ENCODE assay signal across 21 cellular contexts in the genomic region with DNA sequence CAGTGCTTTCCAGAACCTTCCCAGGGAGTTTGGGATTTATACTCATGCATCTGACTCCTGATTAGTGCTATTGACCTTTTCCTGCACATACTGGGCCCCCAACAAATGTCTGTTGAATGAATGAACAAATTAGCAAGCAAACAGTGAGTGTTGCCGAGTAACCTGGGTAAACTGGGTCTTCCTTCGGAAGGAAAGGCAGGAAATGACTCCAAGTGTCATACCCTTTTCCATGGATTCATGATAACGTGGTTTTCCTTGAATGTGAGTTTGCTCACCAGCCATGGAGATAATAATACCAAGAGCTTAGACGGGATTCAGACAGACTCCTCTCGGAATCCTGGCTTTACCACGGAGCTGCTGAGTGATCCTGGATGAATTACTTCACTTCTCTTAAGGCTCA. TPM values are rescaled to one million over a fixed set of nuclear protein-coding genes. Genes with fewer than 3 reads are reported as not detected.
DNase-seq lines count a peak whose midpoint lies in the region; ATAC-seq and TF ChIP-seq lines count a peak whose summit lies in the region.
"Had no signal": no experiment of that assay in that cellular context is flagged by ENCODE, and none has a peak within 500 bp of the region (broad histone marks: within the 10 kb centered on the region; RNA-seq: fewer than 3 reads in every experiment).

No MANE protein-coding gene starts in this region.

- peak overlapping the region; percentile 46 for H3K27ac ChIP-seq in smooth muscle cell (ENCODE audit: low read depth)
- H3K27ac ChIP-seq: GM23248, HL-60, Peyer's patch, SJCRH30 had no signal

- peaks cover 4% of the 10 kb centered on the region for H3K9me3 ChIP-seq in smooth muscle cell (replicated peaks; ENCODE audit: low read depth)
- H3K9me3 ChIP-seq: BE2C, Peyer's patch, SJCRH30 had no signal

- H3K79me2 ChIP-seq in smooth muscle cell (ENCODE audit: low read depth): no peaks in the 10 kb centered on the region

- H3K9me3 Mint-ChIP-seq in activated naive CD4-positive, alpha-beta T cell treated with anti-CD3 and anti-CD28 coated beads, Interleukin-2, amount 50 U/mL, for 72 hours: peaks cover 0 to 3% of the 10 kb centered on the region in 2 donors

- TF ChIP-seq CTCF in smooth muscle cell (IDR thresholded peaks at IDR 0.05; ENCODE audit: borderline replicate concordance, insufficient read depth, poor library complexity, severe bottlenecking): no peak

- peak; percentile 29 for DNase-seq in M059J (ENCODE audit: low read depth)
- peak; percentile 10 for DNase-seq in amniotic epithelial cell (ENCODE audit: low read depth)
- peak; percentile 81 to 85 for DNase-seq in lung microvascular endothelial cell (ENCODE audit: low read depth in 2 of 2)
- DNase-seq in smooth muscle cell (lab: John Stamatoyannopoulos, UW; ENCODE audit: unreplicated experiment): no peak
- DNase-seq in activated naive CD4-positive, alpha-beta T cell treated with anti-CD3 and anti-CD28 coated beads, Interleukin-2, amount 50 U/mL, for 72 hours (ENCODE audit: low spot score in 2 of 2): no peak
- no peak for DNase-seq in NCI-H128 (lab: John Stamatoyannopoulos, UW; ENCODE audit: unreplicated experiment)
- DNase-seq: BE2C, COR-L47, DMS 273 treated with DMSO at 0.1 percent for 48 hours, DND-41, GM23248, NCI-H187, NCI-H69, Peyer's patch, SJCRH30, T-cell had no signal

- peak overlapping the region; percentile 13 for H3K4me2 ChIP-seq in smooth muscle cell

- H2AFZ ChIP-seq in smooth muscle cell (ENCODE audit: low read depth): no peak overlapping the region
- H2AFZ ChIP-seq: GM23248 had no signal

- no peak overlapping the region for H3K27ac Mint-ChIP-seq in activated naive CD4-positive, alpha-beta T cell treated with anti-CD3 and anti-CD28 coated beads, Interleukin-2, amount 50 U/mL, for 72 hours
- H3K27ac Mint-ChIP-seq: IgD-negative memory B cell, T-cell had no signal

- H3K4me1 ChIP-seq in smooth muscle cell (ENCODE audit: low read depth): peaks cover 7% of the 10 kb centered on the region
- H3K4me1 ChIP-seq: BE2C, HAP-1, Peyer's patch, SJCRH30 had no signal

- H3F3A ChIP-seq in smooth muscle cell (ENCODE audit: low read depth): peaks cover 11% of the 10 kb centered on the region

- H3K9ac ChIP-seq in smooth muscle cell (ENCODE audit: low read depth): no peak overlapping the region
- H3K9ac ChIP-seq: GM23248 had no signal

- ATAC-seq in activated naive CD4-positive, alpha-beta T cell treated with anti-CD3 and anti-CD28 coated beads, Interleukin-2, amount 50 U/mL, for 72 hours: no peak
- no peak for ATAC-seq in HG03108 (IDR thresholded peaks at IDR 0.05; ENCODE audit: unreplicated experiment)
- ATAC-seq: T-cell had no signal

- H3K36me3 Mint-ChIP-seq in activated naive CD4-positive, alpha-beta T cell treated with anti-CD3 and anti-CD28 coated beads, Interleukin-2, amount 50 U/mL, for 72 hours: no peaks in the 10 kb centered on the region
- H3K36me3 Mint-ChIP-seq: T-cell had no signal

- no peaks in the 10 kb centered on the region for H3K27me3 ChIP-seq in smooth muscle cell (ENCODE audit: low read depth)
- H3K27me3 ChIP-seq: BE2C, Peyer's patch, SJCRH30 had no signal

- WGBS in smooth muscle cell (ENCODE audit: low lambda C conversion rate): 11% methylated on average over 6 of the region's 6 CpGs

- no peaks in the 10 kb centered on the region for H3K36me3 ChIP-seq in smooth muscle cell (ENCODE audit: low read depth)
- H3K36me3 ChIP-seq: BE2C, HAP-1, Peyer's patch, SJCRH30 had no signal

- H4K20me1 ChIP-seq in smooth muscle cell (ENCODE audit: low read depth): no peaks in the 10 kb centered on the region

- no peak overlapping the region for H3K4me3 ChIP-seq in smooth muscle cell
- H3K4me3 ChIP-seq: GM23248, HAP-1, Peyer's patch, SJCRH30 had no signal

RNA-seq across cellular contexts. Expression of gene TECTA, which starts 16.7 kb away (rescaled TPM):
- total RNA-seq in M059J (2014; rRNA removed; shearing (Covaris generic)): 0.17 and 0.32 TPM in 2 replicates
- total RNA-seq in lung microvascular endothelial cell: 0.20 and 0.22 TPM in 2 replicates
- total RNA-seq in smooth muscle cell: 1.5 TPM in 2 replicates
- polyA plus RNA-seq in smooth muscle cell: 0.59 and 1.4 TPM in 2 replicates
- under 1 TPM; 0.20 to 0.33 TPM for total RNA-seq in activated naive CD4-positive, alpha-beta T cell treated with anti-CD3 and anti-CD28 coated beads, Interleukin-2, amount 50 U/mL, for 72 hours
- total RNA-seq: NCI-H460 had no signal
- polyA plus RNA-seq: IgD-negative memory B cell had no signal

Comparison
In these comparisons a context has a peak if more than half of its experiments do, and no peak if none do; other contexts are left out.
1. DNase-seq: peak in M059J (single experiment), amniotic epithelial cell (single experiment) and lung microvascular endothelial cell (2 of 2); none in smooth muscle cell (single experiment), activated naive CD4-positive, alpha-beta T cell treated with anti-CD3 and anti-CD28 coated beads, Interleukin-2, amount 50 U/mL, for 72 hours (0 of 2) and NCI-H128 (single experiment).